Comparison of ENCODE assay signal across 9 cellular contexts in genomic region chr5:56094579-56095361, GRCh38.
A peak's percentile ranks its signal among the peaks of the same experiment; 100 is the strongest.
DNase-seq lines count a peak whose midpoint lies in the region; ATAC-seq and TF ChIP-seq lines count a peak whose summit lies in the region.
"Had no signal": no experiment of that assay in that cellular context is flagged by ENCODE, and none has a peak within 500 bp of the region (broad histone marks: within the 10 kb centered on the region; RNA-seq: fewer than 3 reads in every experiment).

No MANE protein-coding gene starts in this region.

- no peaks in the 10 kb centered on the region for H3K27me3 ChIP-seq in CD4-positive, alpha-beta T cell (ENCODE audit: control insufficient read depth, insufficient read depth, low read length)
- H3K27me3 ChIP-seq in naive thymus-derived CD4-positive, alpha-beta T cell (ENCODE audit: control insufficient read depth in 2 of 2, insufficient read depth in 2 of 2, low read length in 2 of 2): no peaks in the 10 kb centered on the region
- no peaks in the 10 kb centered on the region for H3K27me3 ChIP-seq in right lobe of liver
- H3K27me3 ChIP-seq in body of pancreas: no peaks in the 10 kb centered on the region
- no peaks in the 10 kb centered on the region for H3K27me3 ChIP-seq in Peyer's patch

- peak overlapping the region; percentile 30 for H3K4me3 Mint-ChIP-seq in CD4-positive, alpha-beta T cell
- H3K4me3 Mint-ChIP-seq in naive thymus-derived CD4-positive, alpha-beta T cell: peak overlapping the region; percentile 25 to 77 (median 60)

- no peaks in the 10 kb centered on the region for H3K27me3 Mint-ChIP-seq in CD4-positive, alpha-beta T cell
- H3K27me3 Mint-ChIP-seq in naive thymus-derived CD4-positive, alpha-beta T cell: no peaks in the 10 kb centered on the region

- TF ChIP-seq CTCF in CD4-positive, alpha-beta T cell (IDR thresholded peaks at IDR 0.05): no peak
- TF ChIP-seq CTCF in right lobe of liver (IDR thresholded peaks at IDR 0.05) (no peak), body of pancreas (IDR thresholded peaks at IDR 0.05) (no peak), Peyer's patch (IDR thresholded peaks at IDR 0.05) (no peak)

- H3K9me3 ChIP-seq in CD4-positive, alpha-beta T cell (ENCODE audit: control insufficient read depth, low read length): no peaks in the 10 kb centered on the region
- no peaks in the 10 kb centered on the region for H3K9me3 ChIP-seq in naive thymus-derived CD4-positive, alpha-beta T cell (ENCODE audit: control insufficient read depth in 2 of 3, low read length in 3 of 3)
- H3K9me3 ChIP-seq in right lobe of liver (no peaks in the 10 kb centered on the region), body of pancreas (no peaks in the 10 kb centered on the region), Peyer's patch (no peaks in the 10 kb centered on the region)

- H3K36me3 ChIP-seq in naive thymus-derived CD4-positive, alpha-beta T cell (ENCODE audit: control insufficient read depth in 2 of 3, insufficient read depth in 3 of 3, low read length in 3 of 3): no peaks in the 10 kb centered on the region
- H3K36me3 ChIP-seq in right lobe of liver (no peaks in the 10 kb centered on the region), body of pancreas (replicated peaks in 1 of 2; ENCODE audit: insufficient read depth in 1 of 2, low read depth in 2 of 2) (no peaks in the 10 kb centered on the region), Peyer's patch (no peaks in the 10 kb centered on the region)

- H3K27ac Mint-ChIP-seq in CD4-positive, alpha-beta T cell: peak overlapping the region; percentile 88
- H3K27ac Mint-ChIP-seq in naive thymus-derived CD4-positive, alpha-beta T cell: peak overlapping the region; percentile 66 to 100 (median 91)

- POLR2A ChIA-PET in CD4-positive, alpha-beta T cell (lab: Charles Lee): interaction anchor here (0.8 to 6.3 kb wide), 13 partner anchors 10 to 112 kb away, joined by 3 to 54 read pairs (median 7); partner anchors contain the start of gene IL6ST
- POLR2A ChIA-PET in naive thymus-derived CD4-positive, alpha-beta T cell (lab: Charles Lee): interaction anchor here (0.5 to 7.4 kb wide), 29 partner anchors 9 to 110 kb away, joined by 3 to 78 read pairs (median 5); partner anchors contain the start of gene IL6ST

- peak; percentile 68 for ATAC-seq in CD4-positive, alpha-beta T cell (ENCODE audit: poor library complexity)
- ATAC-seq in HG02610 (IDR thresholded peaks at IDR 0.05; ENCODE audit: unreplicated experiment) (peak; percentile 69), right lobe of liver (no peak), body of pancreas (no peak)
- peak; percentile 60 for ATAC-seq in naive thymus-derived CD4-positive, alpha-beta T cell

- H3K4me1 ChIP-seq in naive thymus-derived CD4-positive, alpha-beta T cell (ENCODE audit: control insufficient read depth in 2 of 2, insufficient read depth in 2 of 2, low read length in 2 of 2): peaks cover 0 to 94% of the 10 kb centered on the region in 2 donors
- H3K4me1 ChIP-seq in right lobe of liver (peaks cover 0 to 3% (median 1%) of the 10 kb centered on the region in 4 donors), body of pancreas (peaks cover 3% of the 10 kb centered on the region), Peyer's patch (no peaks in the 10 kb centered on the region)

- peaks cover 9% of the 10 kb centered on the region for H3K36me3 Mint-ChIP-seq in CD4-positive, alpha-beta T cell (ENCODE audit: low read depth)
- peaks cover 0 to 20% (median 14%) of the 10 kb centered on the region in 5 donors for H3K36me3 Mint-ChIP-seq in naive thymus-derived CD4-positive, alpha-beta T cell

- intact Hi-C loops in CD4-positive, alpha-beta T cell (cut with DNase I, micrococcal nuclease): no loop called here
- intact Hi-C loops in naive thymus-derived CD4-positive, alpha-beta T cell (cut with micrococcal nuclease): loop anchor here (1.0 to 5.0 kb wide), 3 partner anchors 8 to 42 kb away; no protein-coding TSS in a partner anchor
- intact Hi-C loops in right lobe of liver (cut with DNase I): no loop called here
- intact Hi-C loops in body of pancreas (cut with DNase I): no loop called here

- DNase-seq in CD4-positive, alpha-beta T cell: no peak
- DNase-seq in activated CD4-positive, CD25-positive, alpha-beta regulatory T cell treated with anti-CD3 and anti-CD28 coated beads, Interleukin-2, amount 50 U/mL, for 72 hours: peak; percentile 36
- peak in 2 of 9 donors; percentile 40 to 60 for DNase-seq in naive thymus-derived CD4-positive, alpha-beta T cell
- DNase-seq in right lobe of liver: no peak
- DNase-seq in NOMO-1 (lab: John Stamatoyannopoulos, UW; ENCODE audit: unreplicated experiment in 2 of 2): no peak
- DNase-seq in body of pancreas: no peak
- DNase-seq in Peyer's patch: no peak
- DNase-seq: midbrain had no signal

- 90% methylated on average over 9 of the region's 10 CpGs for WGBS in right lobe of liver (ENCODE audit: insufficient coverage, low coverage, low lambda C conversion rate, missing lambda C conversion rate)
- 91% methylated on average over 10 of the region's 10 CpGs for WGBS in body of pancreas, 2 donors

- CTCF ChIA-PET in CD4-positive, alpha-beta T cell (lab: Charles Lee): interaction anchor here (1.4 to 1.6 kb wide), 3 partner anchors 10 to 105 kb away, joined by 3 to 4 read pairs (median 3); no protein-coding TSS in a partner anchor
- CTCF ChIA-PET in naive thymus-derived CD4-positive, alpha-beta T cell (lab: Charles Lee): interaction anchor here (0.5 to 1.7 kb wide), 14 partner anchors 9 to 115 kb away, joined by 3 to 14 read pairs (median 4); no protein-coding TSS in a partner anchor

- peak overlapping the region; percentile 7 for H3K27ac ChIP-seq in CD4-positive, alpha-beta T cell (ENCODE audit: low read depth, low read length)
- peak overlapping the region; percentile 54 for H3K27ac ChIP-seq in naive thymus-derived CD4-positive, alpha-beta T cell (ENCODE audit: low read depth, low read length)
- H3K27ac ChIP-seq in right lobe of liver (no peak overlapping the region), body of pancreas (no peak overlapping the region), Peyer's patch (peak overlapping the region in 1 of 4 donors; percentile 34)

- no peaks in the 10 kb centered on the region for H3K9me3 Mint-ChIP-seq in CD4-positive, alpha-beta T cell
- H3K9me3 Mint-ChIP-seq in naive thymus-derived CD4-positive, alpha-beta T cell: peaks cover 0 to 2% (median 0%) of the 10 kb centered on the region in 11 donors

- TF ChIP-seq POLR2A in right lobe of liver (IDR thresholded peaks at IDR 0.05) (no peak), body of pancreas (IDR thresholded peaks at IDR 0.05) (no peak), Peyer's patch (IDR thresholded peaks at IDR 0.05) (no peak)

- no peak overlapping the region for H3K4me3 ChIP-seq in naive thymus-derived CD4-positive, alpha-beta T cell (ENCODE audit: low read length)
- H3K4me3 ChIP-seq in right lobe of liver: no peak overlapping the region
- H3K4me3 ChIP-seq in body of pancreas: no peak overlapping the region
- no peak overlapping the region for H3K4me3 ChIP-seq in Peyer's patch

- peaks cover 86% of the 10 kb centered on the region for H3K4me1 Mint-ChIP-seq in CD4-positive, alpha-beta T cell (ENCODE audit: low read depth)
- H3K4me1 Mint-ChIP-seq in naive thymus-derived CD4-positive, alpha-beta T cell: peaks cover 53 to 96% (median 85%) of the 10 kb centered on the region in 7 donors

Comparison
In these comparisons a context has a peak if more than half of its experiments do, and no peak if none do; other contexts are left out.
1. ATAC-seq: peak in CD4-positive, alpha-beta T cell (single experiment), HG02610 (single experiment) and naive thymus-derived CD4-positive, alpha-beta T cell (single experiment); none in right lobe of liver (0 of 4) and body of pancreas (single experiment).
2. H3K27ac ChIP-seq: peak in CD4-positive, alpha-beta T cell (single experiment) and naive thymus-derived CD4-positive, alpha-beta T cell (single experiment); none in right lobe of liver (0 of 3) and body of pancreas (0 of 4).
3. intact Hi-C loops: an anchor here in naive thymus-derived CD4-positive, alpha-beta T cell (1.0 to 5.0 kb wide); none called in CD4-positive, alpha-beta T cell, right lobe of liver and body of pancreas.